In the genomic region with DNA sequence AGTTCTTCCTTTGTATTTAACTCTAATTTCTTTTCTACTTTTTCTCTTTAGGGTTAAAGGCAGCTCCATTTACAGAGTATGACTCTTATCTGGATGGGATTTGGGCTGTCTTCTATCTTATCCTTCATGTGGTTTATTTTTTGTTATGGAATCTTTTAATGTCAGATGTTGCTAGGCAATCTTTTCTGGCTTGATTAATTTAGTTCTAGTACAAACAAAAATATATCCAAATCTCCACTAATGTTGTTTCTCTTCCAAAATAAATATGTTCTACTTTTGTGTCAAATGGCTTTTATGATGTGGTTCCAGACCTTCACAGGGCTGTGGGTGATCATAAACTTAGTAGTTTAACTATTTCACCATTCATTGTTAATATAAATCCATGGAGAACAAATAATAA, we compare ENCODE assay signal across 27 cellular contexts.
DNase-seq lines count a peak whose midpoint lies in the region; ATAC-seq, FAIRE-seq and TF ChIP-seq lines count a peak whose summit lies in the region.
"Had no signal": no experiment of that assay in that cellular context is flagged by ENCODE, and none has a peak within 500 bp of the region (broad histone marks: within the 10 kb centered on the region; RNA-seq: fewer than 3 reads in every experiment).

No MANE protein-coding gene starts in this region.

- ATAC-seq in right cardiac atrium (peak; percentile 74 to 77), pancreas (peak; percentile 46 to 73 (median 66))
- ATAC-seq in stimulated activated naive CD8-positive, alpha-beta T cell treated with anti-CD3 and anti-CD28 coated beads, Interleukin-15, amount 100 ng/mL, for 72 hours: no peak
- ATAC-seq: activated T-helper 17 cell treated with anti-CD3 and anti-CD28 coated beads, Interleukin-2, amount 50 U/mL, for 72 hours; gastroesophageal sphincter; GM23338 had no signal

- H3K9me3 Mint-ChIP-seq in activated naive CD8-positive, alpha-beta T cell treated with anti-CD3 and anti-CD28 coated beads for 36 hours: no peaks in the 10 kb centered on the region
- no peaks in the 10 kb centered on the region for H3K9me3 Mint-ChIP-seq in stimulated activated naive CD8-positive, alpha-beta T cell treated with anti-CD3 and anti-CD28 coated beads, Interleukin-15, amount 100 ng/mL, for 72 hours
- H3K9me3 Mint-ChIP-seq: activated CD4-positive, alpha-beta T cell treated with anti-CD3 and anti-CD28 coated beads, Interleukin-2, amount 10 ng/mL, durations not matched to agents 7 days and 5 days; activated naive CD4-positive, alpha-beta T cell treated with anti-CD3 and anti-CD28 coated beads, Interleukin-2, amount 50 U/mL, for 24 hours; activated T-helper 17 cell treated with anti-CD3 and anti-CD28 coated beads, Interleukin-2, amount 50 U/mL, for 72 hours; GM23338 had no signal

- peak overlapping the region; percentile 50; the same call in 1 of the 2 replicates for H3K4me3 ChIP-seq in ACC112 (ENCODE audit: low read depth, low read length)
- no peak overlapping the region for H3K4me3 ChIP-seq in astrocyte of the cerebellum (ENCODE audit: low read depth, low read length)
- H3K4me3 ChIP-seq in right cardiac atrium (ENCODE audit: low read length): no peak overlapping the region
- no peak overlapping the region for H3K4me3 ChIP-seq in pancreas
- H3K4me3 ChIP-seq: gastroesophageal sphincter, GM23338, MG63, transverse colon had no signal

- H3K27ac ChIP-seq in ACC112 (ENCODE audit: low read depth, low read length) (peak overlapping the region; percentile 96), right cardiac atrium (ENCODE audit: low read length) (no peak overlapping the region), pancreas (peak overlapping the region in 2 of 4 donors; percentile 35 to 50)

- no peaks in the 10 kb centered on the region for H3K9me3 ChIP-seq in right cardiac atrium (ENCODE audit: control insufficient read depth, low read length)
- H3K9me3 ChIP-seq in pancreas: no peaks in the 10 kb centered on the region
- H3K9me3 ChIP-seq: gastroesophageal sphincter, MG63, transverse colon had no signal

- H3K4me3 Mint-ChIP-seq in activated naive CD8-positive, alpha-beta T cell treated with anti-CD3 and anti-CD28 coated beads for 36 hours: no peak overlapping the region
- H3K4me3 Mint-ChIP-seq in stimulated activated naive CD8-positive, alpha-beta T cell treated with anti-CD3 and anti-CD28 coated beads, Interleukin-15, amount 100 ng/mL, for 72 hours: no peak overlapping the region
- H3K4me3 Mint-ChIP-seq: activated CD4-positive, alpha-beta T cell treated with anti-CD3 and anti-CD28 coated beads, Interleukin-2, amount 10 ng/mL, durations not matched to agents 7 days and 5 days; activated naive CD4-positive, alpha-beta T cell treated with anti-CD3 and anti-CD28 coated beads, Interleukin-2, amount 50 U/mL, for 24 hours; activated T-helper 17 cell treated with anti-CD3 and anti-CD28 coated beads, Interleukin-2, amount 50 U/mL, for 72 hours; brain; GM23338 had no signal

- no peaks in the 10 kb centered on the region for H3K36me3 Mint-ChIP-seq in activated naive CD8-positive, alpha-beta T cell treated with anti-CD3 and anti-CD28 coated beads for 36 hours
- H3K36me3 Mint-ChIP-seq: activated naive CD4-positive, alpha-beta T cell treated with anti-CD3 and anti-CD28 coated beads, Interleukin-2, amount 50 U/mL, for 24 hours; brain had no signal

- peak overlapping the region; percentile 71 for H2AFZ ChIP-seq in ACC112 (ENCODE audit: low read length, unreplicated experiment)
- H2AFZ ChIP-seq: GM23338 had no signal

- no peaks in the 10 kb centered on the region for H3K79me2 ChIP-seq in ACC112 (ENCODE audit: control insufficient read depth, insufficient read depth, low read length, unreplicated experiment)

- H3K4me1 Mint-ChIP-seq in activated naive CD8-positive, alpha-beta T cell treated with anti-CD3 and anti-CD28 coated beads for 36 hours: no peaks in the 10 kb centered on the region
- H3K4me1 Mint-ChIP-seq in stimulated activated naive CD8-positive, alpha-beta T cell treated with anti-CD3 and anti-CD28 coated beads, Interleukin-15, amount 100 ng/mL, for 72 hours: no peaks in the 10 kb centered on the region
- H3K4me1 Mint-ChIP-seq: activated CD4-positive, alpha-beta T cell treated with anti-CD3 and anti-CD28 coated beads, Interleukin-2, amount 10 ng/mL, durations not matched to agents 7 days and 5 days; activated naive CD4-positive, alpha-beta T cell treated with anti-CD3 and anti-CD28 coated beads, Interleukin-2, amount 50 U/mL, for 24 hours; activated T-helper 17 cell treated with anti-CD3 and anti-CD28 coated beads, Interleukin-2, amount 50 U/mL, for 72 hours; GM23338 had no signal

- no peak overlapping the region for H3K27ac Mint-ChIP-seq in activated naive CD8-positive, alpha-beta T cell treated with anti-CD3 and anti-CD28 coated beads for 36 hours
- H3K27ac Mint-ChIP-seq in stimulated activated naive CD8-positive, alpha-beta T cell treated with anti-CD3 and anti-CD28 coated beads, Interleukin-15, amount 100 ng/mL, for 72 hours: no peak overlapping the region
- H3K27ac Mint-ChIP-seq: activated CD4-positive, alpha-beta T cell treated with anti-CD3 and anti-CD28 coated beads, Interleukin-2, amount 10 ng/mL, durations not matched to agents 7 days and 5 days; activated naive CD4-positive, alpha-beta T cell treated with anti-CD3 and anti-CD28 coated beads, Interleukin-2, amount 50 U/mL, for 24 hours; activated T-helper 17 cell treated with anti-CD3 and anti-CD28 coated beads, Interleukin-2, amount 50 U/mL, for 72 hours; GM23338 had no signal

- intact Hi-C loops in right cardiac atrium (cut with DNase I) (loop anchor here in 1 of 4 donors (10.0 kb wide), 1 partner anchor 241 kb away; no protein-coding TSS in a partner anchor), pancreas (cut with DNase I) (no loop called here)

- H3K4me1 ChIP-seq in ACC112 (ENCODE audit: control insufficient read depth, insufficient read depth, low read length, unreplicated experiment) (peaks cover 25% of the 10 kb centered on the region), right cardiac atrium (ENCODE audit: control insufficient read depth, insufficient read depth, low read length) (peaks cover 3% of the 10 kb centered on the region), pancreas (peaks cover 10 to 17% (median 11%) of the 10 kb centered on the region in 3 donors)

- in situ Hi-C loops in astrocyte of the cerebellum (cut with HindIII; ENCODE audit: low sequenced_read_pairs): no loop called here

- no peak for TF ChIP-seq CTCF in astrocyte of the cerebellum (IDR thresholded peaks at IDR 0.05; ENCODE audit: low read depth, low read length, missing control alignments)
- TF ChIP-seq CTCF in pancreas (IDR thresholded peaks at IDR 0.05): no peak

- H3K36me3 ChIP-seq in ACC112 (ENCODE audit: insufficient read depth, low read length) (no peaks in the 10 kb centered on the region), pancreas (no peaks in the 10 kb centered on the region)
- H3K36me3 ChIP-seq: gastroesophageal sphincter, MG63, transverse colon had no signal

- H3K27me3 Mint-ChIP-seq in activated naive CD8-positive, alpha-beta T cell treated with anti-CD3 and anti-CD28 coated beads for 36 hours: peaks cover 9% of the 10 kb centered on the region
- H3K27me3 Mint-ChIP-seq in stimulated activated naive CD8-positive, alpha-beta T cell treated with anti-CD3 and anti-CD28 coated beads, Interleukin-15, amount 100 ng/mL, for 72 hours: peaks cover 15% of the 10 kb centered on the region
- H3K27me3 Mint-ChIP-seq: brain had no signal

- no peaks in the 10 kb centered on the region for H3K27me3 ChIP-seq in ACC112 (ENCODE audit: insufficient read depth, low read length)
- no peaks in the 10 kb centered on the region for H3K27me3 ChIP-seq in right cardiac atrium (ENCODE audit: control insufficient read depth, insufficient read depth)
- H3K27me3 ChIP-seq in pancreas: no peaks in the 10 kb centered on the region
- H3K27me3 ChIP-seq: gastroesophageal sphincter, MG63, transverse colon had no signal

- peak; percentile 36 for DNase-seq in astrocyte of the cerebellum (ENCODE audit: low read depth)
- DNase-seq in right cardiac atrium: no peak
- DNase-seq in pancreas: no peak
- DNase-seq in NCI-H446 (lab: John Stamatoyannopoulos, UW): no peak
- no peak for DNase-seq in D341Med (ENCODE audit: low spot score)
- no peak for DNase-seq in activated naive CD8-positive, alpha-beta T cell treated with anti-CD3 and anti-CD28 coated beads for 36 hours
- no peak for DNase-seq in stimulated activated naive CD8-positive, alpha-beta T cell treated with anti-CD3 and anti-CD28 coated beads, Interleukin-15, amount 100 ng/mL, for 72 hours
- DNase-seq: activated CD4-positive, alpha-beta T cell treated with anti-CD3 and anti-CD28 coated beads, Interleukin-2, amount 10 ng/mL, durations not matched to agents 7 days and 5 days; activated CD8-positive, alpha-beta memory T cell treated with anti-CD3 and anti-CD28 coated beads, Interleukin-2, amount 50 U/mL, for 4 hours; DMS53; effector CD4-positive, alpha-beta T cell; GDM1; MG63; NCI-H2029 treated with DMSO at 0.1 percent for 48 hours; NCI-H82; occipital lobe; stimulated activated CD4-positive, alpha-beta T cell treated with anti-CD3 and anti-CD28 coated beads, Interleukin-12 subunit alpha, Interleukin-12 subunit beta, amount 100 ng/mL, for 4 hours; stimulated activated CD4-positive, alpha-beta T cell treated with anti-CD3 and anti-CD28 coated beads, Interleukin-4, amount 100 ng/mL, for 24 hours; stimulated activated naive CD4-positive, alpha-beta T cell; transverse colon had no signal

- FAIRE-seq in pancreas (lab: Jason Lieb, UNC): peak; percentile 37
- FAIRE-seq: A204.1 had no signal
